In the genomic region with DNA sequence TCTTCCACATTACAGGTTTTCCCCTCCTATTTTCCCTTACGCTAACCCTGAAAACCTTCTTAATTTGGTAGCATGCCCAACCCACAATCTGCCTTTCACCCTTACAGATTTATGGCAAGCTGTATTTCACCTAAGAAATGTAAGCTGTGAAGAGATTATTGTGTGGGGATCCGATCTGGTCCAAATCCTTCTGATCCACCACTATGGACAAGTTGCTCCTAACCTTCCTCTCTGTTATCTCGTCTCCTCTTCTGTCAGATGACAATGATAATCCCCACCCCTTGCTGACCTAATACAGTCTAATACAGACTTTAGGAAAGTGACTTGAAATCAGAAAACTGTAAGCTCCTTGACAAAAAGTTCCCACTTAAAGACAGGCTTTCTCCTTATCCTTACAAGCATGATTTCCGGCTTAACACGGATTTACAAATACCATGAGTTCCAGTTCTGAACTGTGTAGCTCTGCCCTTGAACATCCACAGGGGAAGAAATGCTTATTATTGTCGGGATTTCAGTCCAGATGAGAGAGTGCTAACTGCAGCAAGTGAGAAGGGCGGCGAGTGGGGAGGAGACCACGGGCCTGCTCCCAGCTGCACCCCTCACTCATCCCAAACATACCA, we compare ENCODE assay signal across 34 cellular contexts.
"Had no signal": no experiment of that assay in that cellular context is flagged by ENCODE, and none has a peak within 500 bp of the region (broad histone marks: within the 10 kb centered on the region; RNA-seq: fewer than 3 reads in every experiment).

No MANE protein-coding gene starts in this region.

- H3K79me2 ChIP-seq: hepatocyte had no signal

- H3K27ac ChIP-seq: body of pancreas, cardiac muscle cell, coronary artery, dorsolateral prefrontal cortex, hepatocyte, neutrophil, ovary, stomach, thyroid gland had no signal

- H3K27ac Mint-ChIP-seq: activated CD8-positive, alpha-beta T cell treated with anti-CD3 and anti-CD28 coated beads for 36 hours; activated naive CD4-positive, alpha-beta T cell treated with anti-CD3 and anti-CD28 coated beads, Interleukin-2, amount 50 U/mL, for 72 hours; activated T-cell treated with anti-CD3 and anti-CD28 coated beads, Interleukin-2, amount 50 U/mL, for 72 hours; immature natural killer cell; naive thymus-derived CD8-positive, alpha-beta T cell; progenitor cell of endocrine pancreas; stimulated activated naive B cell treated with anti-CD40 and anti-IgM and Interleukin-4, amounts not matched to agents 10 μg/mL and 1 μg/mL and 100 μg/mL, for 72 hours; WTC11 had no signal

- H3K4me3 Mint-ChIP-seq: activated CD8-positive, alpha-beta T cell treated with anti-CD3 and anti-CD28 coated beads for 36 hours; activated T-cell treated with anti-CD3 and anti-CD28 coated beads, Interleukin-2, amount 50 U/mL, for 72 hours; immature natural killer cell; naive thymus-derived CD8-positive, alpha-beta T cell; stimulated activated naive B cell treated with anti-CD40 and anti-IgM and Interleukin-4, amounts not matched to agents 10 μg/mL and 1 μg/mL and 100 μg/mL, for 72 hours; WTC11 had no signal

- DNase-seq: activated CD4-positive, alpha-beta T cell treated with anti-CD3 and anti-CD28 coated beads for 1 hour; activated CD4-positive, alpha-beta T cell treated with anti-CD3 and anti-CD28 coated beads, Interleukin-2, amount 50 U/mL, for 1 hour; activated CD8-positive, alpha-beta T cell treated with anti-CD3 and anti-CD28 coated beads for 36 hours; activated naive CD4-positive, alpha-beta T cell; activated T-cell treated with anti-CD3 and anti-CD28 coated beads for 4 hours; activated T-cell treated with anti-CD3 and anti-CD28 coated beads, Interleukin-2, amount 50 U/mL, for 72 hours; aorta; body of pancreas; dorsolateral prefrontal cortex; effector memory CD4-positive, alpha-beta T cell; erythroblast; immature natural killer cell; kidney; left colon; mammary epithelial cell; midbrain; naive thymus-derived CD8-positive, alpha-beta T cell; ovary; retina; sigmoid colon; small intestine; stimulated activated CD4-positive, alpha-beta T cell treated with anti-CD3 and anti-CD28 coated beads, Interleukin-2, amount 100 ng/mL, for 24 hours; stimulated activated naive B cell treated with anti-CD40 and anti-IgM and Interleukin-4, amounts not matched to agents 10 μg/mL and 1 μg/mL and 100 μg/mL, for 72 hours; stomach; T-helper 2 cell; thyroid gland had no signal

- H3K36me3 ChIP-seq: cardiac muscle cell, gastroesophageal sphincter, neutrophil, ovary, sigmoid colon, stomach, thyroid gland had no signal

- H3K27me3 ChIP-seq: body of pancreas, cardiac muscle cell, dorsolateral prefrontal cortex, gastroesophageal sphincter, hepatocyte, neutrophil, ovary, sigmoid colon, stomach, thyroid gland had no signal

- H3K4me1 ChIP-seq: body of pancreas, stomach, thyroid gland had no signal

- H2AFZ ChIP-seq: hepatocyte had no signal

- ATAC-seq: activated CD8-positive, alpha-beta T cell treated with anti-CD3 and anti-CD28 coated beads for 36 hours; activated naive CD4-positive, alpha-beta T cell treated with anti-CD3 and anti-CD28 coated beads, Interleukin-2, amount 50 U/mL, for 72 hours; activated T-cell treated with anti-CD3 and anti-CD28 coated beads, Interleukin-2, amount 50 U/mL, for 72 hours; body of pancreas; gastroesophageal sphincter; left colon; naive thymus-derived CD8-positive, alpha-beta T cell; stimulated activated naive B cell treated with anti-CD40 and anti-IgM and Interleukin-4, amounts not matched to agents 10 μg/mL and 1 μg/mL and 100 μg/mL, for 72 hours; WTC11 had no signal

- H3K27me3 Mint-ChIP-seq: activated CD8-positive, alpha-beta T cell treated with anti-CD3 and anti-CD28 coated beads for 36 hours; progenitor cell of endocrine pancreas; stimulated activated naive B cell treated with anti-CD40 and anti-IgM and Interleukin-4, amounts not matched to agents 10 μg/mL and 1 μg/mL and 100 μg/mL, for 72 hours had no signal

- H3K36me3 Mint-ChIP-seq: immature natural killer cell; stimulated activated naive B cell treated with anti-CD40 and anti-IgM and Interleukin-4, amounts not matched to agents 10 μg/mL and 1 μg/mL and 100 μg/mL, for 72 hours had no signal

- H3K4me3 ChIP-seq: body of pancreas, cardiac muscle cell, coronary artery, dorsolateral prefrontal cortex, gastroesophageal sphincter, hepatocyte, ovary, sigmoid colon, stomach, thyroid gland had no signal

- H3K4me2 ChIP-seq: hepatocyte had no signal

- H3K4me1 Mint-ChIP-seq: immature natural killer cell; naive thymus-derived CD8-positive, alpha-beta T cell; stimulated activated naive B cell treated with anti-CD40 and anti-IgM and Interleukin-4, amounts not matched to agents 10 μg/mL and 1 μg/mL and 100 μg/mL, for 72 hours; WTC11 had no signal

- H3K9me3 ChIP-seq: body of pancreas, neutrophil, ovary, thyroid gland had no signal
